8 cellular contexts compared by ENCODE assay signal in the genomic region with DNA sequence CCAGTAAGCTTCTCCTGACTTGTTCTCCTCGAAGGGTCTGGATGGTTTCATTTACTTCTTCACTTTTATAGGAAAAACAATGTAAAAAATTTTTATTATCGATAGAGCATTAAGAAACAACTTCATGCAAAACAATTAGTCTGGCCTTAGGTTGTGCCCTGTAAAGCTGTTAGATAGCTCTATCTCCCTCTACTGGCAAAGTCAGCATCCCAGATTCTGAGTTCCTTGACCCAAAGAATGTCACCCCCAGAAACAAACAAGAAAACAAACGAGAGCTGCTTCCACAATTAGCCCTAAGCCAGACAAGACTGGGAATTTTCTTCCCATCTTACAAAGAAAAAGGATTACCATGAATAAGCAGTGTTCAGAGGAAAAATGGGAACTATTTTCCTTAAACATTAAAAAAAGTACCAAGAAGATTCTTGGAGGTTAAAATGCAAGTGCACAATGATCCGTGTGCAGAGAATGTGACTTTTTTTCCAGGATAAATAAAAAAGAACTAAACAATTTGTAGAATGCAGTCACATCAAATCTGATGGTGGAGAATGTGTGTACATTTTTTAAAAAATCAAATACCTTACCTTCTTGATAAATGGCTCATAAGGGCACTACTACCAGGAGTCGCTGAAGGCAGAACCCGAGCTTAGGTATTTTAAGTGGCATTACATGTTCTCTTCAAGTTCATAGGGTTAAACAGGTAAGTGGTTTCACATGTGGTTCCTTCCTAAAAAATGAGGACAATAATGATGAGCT.
A peak's percentile ranks its signal among the peaks of the same experiment; 100 is the strongest.
DNase-seq lines count a peak whose midpoint lies in the region; ATAC-seq, FAIRE-seq and TF ChIP-seq lines count a peak whose summit lies in the region.

No MANE protein-coding gene starts in this region.

- intact Hi-C loops in adrenal gland (cut with DNase I): no loop called here

- TF ChIP-seq POLR2A in adrenal gland (IDR thresholded peaks at IDR 0.05): no peak

- FAIRE-seq in islet of Langerhans (lab: Jason Lieb, UNC) (peak; percentile 88), frontal cortex (lab: Jason Lieb, UNC) (no peak)

- H3K36me3 ChIP-seq in adrenal gland (replicated peaks in 1 of 2): no peaks in the 10 kb centered on the region

- no peaks in the 10 kb centered on the region for H3K4me1 ChIP-seq in adrenal gland (replicated peaks in 1 of 2)

- DNase-seq in DMS53 (lab: John Stamatoyannopoulos, UW): peak; percentile 60
- DNase-seq in HuH-7 (ENCODE audit: low spot score): peak; percentile 15
- DNase-seq in adrenal gland: peak in 1 of 7 donors; percentile 2
- no peak for DNase-seq in frontal cortex (ENCODE audit: low spot score in 2 of 2)
- DNase-seq in activated CD4-positive, CD25-positive, alpha-beta regulatory T cell treated with anti-CD3 and anti-CD28 coated beads, Interleukin-2, amount 50 U/mL, for 72 hours: no peak

- 37 to 44% (median 40%) methylated on average over 6 of the region's 6 CpGs for WGBS in adrenal gland, 4 donors

- no peaks in the 10 kb centered on the region for H3K9me3 ChIP-seq in adrenal gland (replicated peaks in 1 of 3)

- peak in 5 of 6 experiments; percentile 13 to 56 (median 31) for TF ChIP-seq CTCF in adrenal gland (IDR thresholded peaks at IDR 0.05)

- H3K27me3 ChIP-seq in adrenal gland: no peaks in the 10 kb centered on the region

- H3K27ac ChIP-seq in adrenal gland: no peak overlapping the region

- ATAC-seq in GM21381 (IDR thresholded peaks at IDR 0.05; ENCODE audit: unreplicated experiment): no peak
- ATAC-seq in activated CD4-positive, CD25-positive, alpha-beta regulatory T cell treated with anti-CD3 and anti-CD28 coated beads, Interleukin-2, amount 50 U/mL, for 24 hours: no peak

- H3K4me3 ChIP-seq in adrenal gland: no peak overlapping the region

Comparison
In these comparisons a context has a peak if more than half of its experiments do, and no peak if none do; other contexts are left out.
1. DNase-seq: peak in DMS53 (single experiment) and HuH-7 (single experiment); none in frontal cortex (0 of 2) and activated CD4-positive, CD25-positive, alpha-beta regulatory T cell treated with anti-CD3 and anti-CD28 coated beads, Interleukin-2, amount 50 U/mL, for 72 hours (single experiment).